ENCODE assay signal across 8 cellular contexts in genomic region chr1:183632964-183633363, GRCh38. TPM values are rescaled to one million over a fixed set of nuclear protein-coding genes. Genes with fewer than 3 reads are reported as not detected.
A peak's percentile ranks its signal among the peaks of the same experiment; 100 is the strongest.
DNase-seq lines count a peak whose midpoint lies in the region; ATAC-seq and TF ChIP-seq lines count a peak whose summit lies in the region.

No MANE protein-coding gene starts in this region.

- H3K9me3 ChIP-seq in left ventricle myocardium inferior (replicated peaks) = no peaks in the 10 kb centered on the region
- H3K9me3 ChIP-seq in left lung = no peaks in the 10 kb centered on the region
- H3K9me3 ChIP-seq in vagina = no peaks in the 10 kb centered on the region

- H3K36me3 Mint-ChIP-seq in activated T-helper 17 cell treated with anti-CD3 and anti-CD28 coated beads, Interleukin-2, amount 50 U/mL, for 72 hours (ENCODE audit: low read depth) = peaks cover 76% of the 10 kb centered on the region

- peak overlapping the region; percentile 97 for H3K27ac ChIP-seq in left ventricle myocardium inferior (replicated peaks)
- H3K27ac ChIP-seq in left lung = peak overlapping the region; percentile 96 to 99
- peak overlapping the region; percentile 17 for H3K27ac ChIP-seq in vagina

- no peaks in the 10 kb centered on the region for H3K9me3 Mint-ChIP-seq in activated T-helper 17 cell treated with anti-CD3 and anti-CD28 coated beads, Interleukin-2, amount 50 U/mL, for 72 hours

- no peaks in the 10 kb centered on the region for H3K27me3 ChIP-seq in left ventricle myocardium inferior (ENCODE audit: low read depth)
- H3K27me3 ChIP-seq in left lung = no peaks in the 10 kb centered on the region
- no peaks in the 10 kb centered on the region for H3K27me3 ChIP-seq in vagina

- no peak for TF ChIP-seq POLR2A in vagina (IDR thresholded peaks at IDR 0.05)

- peak overlapping the region; percentile 99 for H3K27ac Mint-ChIP-seq in activated T-helper 17 cell treated with anti-CD3 and anti-CD28 coated beads, Interleukin-2, amount 50 U/mL, for 72 hours

- H3K4me3 Mint-ChIP-seq in activated T-helper 17 cell treated with anti-CD3 and anti-CD28 coated beads, Interleukin-2, amount 50 U/mL, for 72 hours = peak overlapping the region; percentile 97

- peaks cover 89% of the 10 kb centered on the region for H3K4me1 ChIP-seq in left ventricle myocardium inferior
- H3K4me1 ChIP-seq in left lung = peaks cover 25 to 70% of the 10 kb centered on the region in 2 donors
- H3K4me1 ChIP-seq in vagina = peaks cover 62% of the 10 kb centered on the region

- H3K27me3 Mint-ChIP-seq in activated T-helper 17 cell treated with anti-CD3 and anti-CD28 coated beads, Interleukin-2, amount 50 U/mL, for 72 hours = no peaks in the 10 kb centered on the region

- DNase-seq in left ventricle myocardium inferior (no peak), cardiac septum (ENCODE audit: low spot score) (no peak), left lung (no peak), vagina (ENCODE audit: extremely low spot score in 2 of 2) (no peak), left colon (no peak), H4 (ENCODE audit: low spot score) (no peak)

- peaks cover 29% of the 10 kb centered on the region for H3K4me1 Mint-ChIP-seq in activated T-helper 17 cell treated with anti-CD3 and anti-CD28 coated beads, Interleukin-2, amount 50 U/mL, for 72 hours

- TF ChIP-seq CTCF in left ventricle myocardium inferior (IDR thresholded peaks at IDR 0.05; ENCODE audit: borderline replicate concordance) = no peak
- TF ChIP-seq CTCF in left lung (IDR thresholded peaks at IDR 0.05) = no peak
- no peak for TF ChIP-seq CTCF in vagina (IDR thresholded peaks at IDR 0.05)

- H3K4me3 ChIP-seq in left ventricle myocardium inferior (peak overlapping the region; percentile 86), left lung (peak overlapping the region; percentile 69 to 90), vagina (peak overlapping the region; percentile 80 to 99)

- intact Hi-C loops in left ventricle myocardium inferior (cut with micrococcal nuclease) (loop anchor here (10.0 kb wide), 1 partner anchor 158 kb away; the partner anchor contains the start of gene SMG7), cardiac septum (cut with DNase I) (no loop called here), left lung (cut with DNase I) (loop anchor here in 1 of 2 donors (10.0 kb wide), 1 partner anchor 158 kb away; the partner anchor contains the start of gene SMG7), vagina (cut with DNase I) (no loop called here), left colon (cut with DNase I, micrococcal nuclease) (no loop called here)

- no peak for ATAC-seq in activated T-helper 17 cell treated with anti-CD3 and anti-CD28 coated beads, Interleukin-2, amount 50 U/mL, for 72 hours (replicated peaks)
- no peak for ATAC-seq in left lung
- no peak for ATAC-seq in left colon
- ATAC-seq in GM19463 (IDR thresholded peaks at IDR 0.05; ENCODE audit: unreplicated experiment) = no peak

- H3K36me3 ChIP-seq in left ventricle myocardium inferior (peaks cover 33% of the 10 kb centered on the region), left lung (peaks cover 0 to 46% of the 10 kb centered on the region in 2 donors), vagina (peaks cover 4 to 23% of the 10 kb centered on the region in 2 donors)

RNA-seq across cellular contexts. Expression of gene ARPC5, which starts 2.6 kb away (rescaled TPM):
- total RNA-seq in left ventricle myocardium inferior (33.6 TPM), cardiac septum (49.8 TPM), left lung (100 to 1,000 TPM; 171 to 208 TPM), vagina (48.4 TPM), left colon (100 to 1,000 TPM; 153 to 169 TPM)
- total RNA-seq in activated T-helper 17 cell treated with anti-CD3 and anti-CD28 coated beads, Interleukin-2, amount 50 U/mL, for 72 hours = 100 to 1,000 TPM; 130 to 164 TPM
- total RNA-seq in H4 (2014; rRNA removed; shearing (Covaris generic)) = 118 and 158 TPM in 2 replicates

RNA-seq across cellular contexts. Expression of gene APOBEC4, which starts 20.2 kb away (rescaled TPM):
- total RNA-seq in left ventricle myocardium inferior = 0.11 TPM
- not detected for total RNA-seq in cardiac septum
- not detected for total RNA-seq in activated T-helper 17 cell treated with anti-CD3 and anti-CD28 coated beads, Interleukin-2, amount 50 U/mL, for 72 hours
- under 1 TPM; 0.26 to 0.89 TPM for total RNA-seq in left lung
- total RNA-seq in vagina = not detected
- total RNA-seq in left colon = under 1 TPM in 1 of 2 donors, not detected in 1; 0.25 TPM
- not detected in 2 replicates for total RNA-seq in H4 (2014; rRNA removed; shearing (Covaris generic))

RNA-seq across cellular contexts. Expression of gene NCF2, which starts 42.7 kb away (rescaled TPM):
- total RNA-seq in left ventricle myocardium inferior (4.5 TPM), cardiac septum (4.5 TPM), left lung (100 to 1,000 TPM in 1 of 2 donors, 10 to 100 TPM in 1; 70.9 to 139 TPM), vagina (12.5 TPM), left colon (1 to 10 TPM; 3.1 to 7.0 TPM)
- total RNA-seq in activated T-helper 17 cell treated with anti-CD3 and anti-CD28 coated beads, Interleukin-2, amount 50 U/mL, for 72 hours = 10 to 100 TPM in 1 of 2 donors, 1 to 10 TPM in 1; 4.4 to 18.7 TPM
- 4.1 and 10.2 TPM in 2 replicates for total RNA-seq in H4 (2014; rRNA removed; shearing (Covaris generic))

Comparison
In these comparisons a context has a peak if more than half of its experiments do, and no peak if none do; other contexts are left out.
1. H3K27ac ChIP-seq: peak in every context shown above with its lines; median percentile 98 in left lung; 97 in left ventricle myocardium inferior; 17 in vagina.